In the genomic region with DNA sequence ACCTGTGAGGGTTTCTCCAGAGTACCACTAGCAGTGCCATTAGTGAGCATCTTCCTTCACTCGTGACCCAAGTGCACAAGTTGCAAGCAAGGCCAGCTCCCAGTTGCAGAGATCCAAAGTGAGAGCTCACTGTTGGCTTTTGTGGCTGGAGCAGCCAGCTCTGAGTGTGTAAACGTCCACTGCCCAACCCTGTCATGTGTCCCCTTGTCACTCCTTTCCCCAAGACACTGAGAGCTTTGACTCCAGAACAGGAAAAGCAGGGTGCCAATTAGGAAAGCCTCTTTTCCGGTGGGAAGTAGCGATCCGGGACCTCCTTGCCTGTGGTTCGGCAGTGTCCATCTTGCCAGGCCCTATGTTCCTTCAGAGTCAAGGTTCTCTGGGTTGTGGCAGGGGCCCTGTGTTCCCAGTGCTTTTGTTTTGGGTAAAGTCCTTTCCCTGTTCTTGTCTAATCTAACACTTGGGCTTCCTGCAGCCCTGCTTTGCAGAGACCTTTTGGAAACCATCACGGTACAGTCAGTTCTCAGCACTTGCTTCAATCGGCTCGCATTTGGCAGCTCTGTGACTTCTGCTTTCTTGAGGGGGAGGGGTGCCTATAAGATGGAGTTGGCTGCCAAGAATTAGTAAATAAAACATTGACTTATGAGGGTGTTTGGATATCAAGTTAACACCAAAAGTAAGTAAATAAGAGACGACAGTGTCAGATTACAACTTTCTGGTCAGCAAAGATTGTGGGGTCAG, we compare ENCODE assay signal across 1 cellular context.
TF ChIP-seq lines count a peak whose summit lies in the region.

No MANE protein-coding gene starts in this region.

TF ChIP-seq in IMR-90, 13 proteins besides CTCF, POLR2A, EP300 and RAD21:
- no peak for TF ChIP-seq MAFK (IDR thresholded peaks at IDR 0.05; ENCODE audit: low read depth, low read length)
- TF ChIP-seq MAZ (IDR thresholded peaks at IDR 0.05; ENCODE audit: borderline replicate concordance, low read depth, low read length), result no peak
- TF ChIP-seq BHLHE40 (IDR thresholded peaks at IDR 0.05; ENCODE audit: low read depth, low read length), result no peak
- no peak for TF ChIP-seq RFX5 (IDR thresholded peaks at IDR 0.05; ENCODE audit: low read depth, low read length)
- no peak for TF ChIP-seq CEBPB (IDR thresholded peaks at IDR 0.05; ENCODE audit: low read depth, low read length)
- TF ChIP-seq FOS (IDR thresholded peaks at IDR 0.05; ENCODE audit: low read depth, low read length), result no peak
- TF ChIP-seq USF2 (IDR thresholded peaks at IDR 0.05; ENCODE audit: low read depth, low read length), result no peak
- TF ChIP-seq MXI1 (IDR thresholded peaks at IDR 0.05; ENCODE audit: borderline replicate concordance, low read depth, low read length), result no peak
- no peak for TF ChIP-seq RCOR1 (IDR thresholded peaks at IDR 0.05; ENCODE audit: insufficient replicate concordance, low read length)
TF ChIP-seq in IMR-90: peak in this region for 0.
